ENCODE assay signal across 1 cellular context in genomic region chr20:45336530-45337366, GRCh38.
TF ChIP-seq lines count a peak whose summit lies in the region.

No MANE protein-coding gene starts in this region.

TF ChIP-seq in HepG2, 621 proteins besides CTCF, POLR2A, EP300 and RAD21 (continued from another document):
- TF ChIP-seq, protein P1, sequence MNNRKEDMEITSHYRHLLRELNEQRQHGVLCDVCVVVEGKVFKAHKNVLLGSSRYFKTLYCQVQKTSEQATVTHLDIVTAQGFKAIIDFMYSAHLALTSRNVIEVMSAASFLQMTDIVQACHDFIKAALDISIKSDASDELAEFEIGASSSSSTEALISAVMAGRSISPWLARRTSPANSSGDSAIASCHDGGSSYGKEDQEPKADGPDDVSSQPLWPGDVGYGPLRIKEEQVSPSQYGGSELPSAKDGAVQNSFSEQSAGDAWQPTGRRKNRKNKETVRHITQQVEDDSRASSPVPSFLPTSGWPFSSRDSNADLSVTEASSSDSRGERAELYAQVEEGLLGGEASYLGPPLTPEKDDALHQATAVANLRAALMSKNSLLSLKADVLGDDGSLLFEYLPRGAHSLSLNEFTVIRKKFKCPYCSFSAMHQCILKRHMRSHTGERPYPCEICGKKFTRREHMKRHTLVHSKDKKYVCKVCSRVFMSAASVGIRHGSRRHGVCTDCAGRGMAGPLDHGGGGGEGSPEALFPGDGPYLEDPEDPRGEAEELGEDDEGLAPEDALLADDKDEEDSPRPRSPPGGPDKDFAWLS (CRISPR knock-in tag; IDR thresholded peaks at IDR 0.05; ENCODE audit: borderline replicate concordance), result 0 out of 2 replicates have a peak, but pooled peaks have one; percentile 9
- TF ChIP-seq ZSCAN22 (CRISPR knock-in tag; IDR thresholded peaks at IDR 0.05), result no peak
- peak; percentile 84 for TF ChIP-seq ZNF724P (CRISPR knock-in tag; IDR thresholded peaks at IDR 0.05; ENCODE audit: borderline replicate concordance)
- TF ChIP-seq, protein P2, sequence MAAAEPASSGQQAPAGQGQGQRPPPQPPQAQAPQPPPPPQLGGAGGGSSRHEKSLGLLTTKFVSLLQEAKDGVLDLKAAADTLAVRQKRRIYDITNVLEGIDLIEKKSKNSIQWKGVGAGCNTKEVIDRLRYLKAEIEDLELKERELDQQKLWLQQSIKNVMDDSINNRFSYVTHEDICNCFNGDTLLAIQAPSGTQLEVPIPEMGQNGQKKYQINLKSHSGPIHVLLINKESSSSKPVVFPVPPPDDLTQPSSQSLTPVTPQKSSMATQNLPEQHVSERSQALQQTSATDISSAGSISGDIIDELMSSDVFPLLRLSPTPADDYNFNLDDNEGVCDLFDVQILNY (CRISPR knock-in tag; conservative IDR thresholded peaks at IDR 0.05), result 0 out of 2 replicates have a peak, but pooled peaks have one; percentile 37
- no peak for TF ChIP-seq SCMH1 (CRISPR knock-in tag; IDR thresholded peaks at IDR 0.05; ENCODE audit: borderline replicate concordance)
- TF ChIP-seq, protein P3, sequence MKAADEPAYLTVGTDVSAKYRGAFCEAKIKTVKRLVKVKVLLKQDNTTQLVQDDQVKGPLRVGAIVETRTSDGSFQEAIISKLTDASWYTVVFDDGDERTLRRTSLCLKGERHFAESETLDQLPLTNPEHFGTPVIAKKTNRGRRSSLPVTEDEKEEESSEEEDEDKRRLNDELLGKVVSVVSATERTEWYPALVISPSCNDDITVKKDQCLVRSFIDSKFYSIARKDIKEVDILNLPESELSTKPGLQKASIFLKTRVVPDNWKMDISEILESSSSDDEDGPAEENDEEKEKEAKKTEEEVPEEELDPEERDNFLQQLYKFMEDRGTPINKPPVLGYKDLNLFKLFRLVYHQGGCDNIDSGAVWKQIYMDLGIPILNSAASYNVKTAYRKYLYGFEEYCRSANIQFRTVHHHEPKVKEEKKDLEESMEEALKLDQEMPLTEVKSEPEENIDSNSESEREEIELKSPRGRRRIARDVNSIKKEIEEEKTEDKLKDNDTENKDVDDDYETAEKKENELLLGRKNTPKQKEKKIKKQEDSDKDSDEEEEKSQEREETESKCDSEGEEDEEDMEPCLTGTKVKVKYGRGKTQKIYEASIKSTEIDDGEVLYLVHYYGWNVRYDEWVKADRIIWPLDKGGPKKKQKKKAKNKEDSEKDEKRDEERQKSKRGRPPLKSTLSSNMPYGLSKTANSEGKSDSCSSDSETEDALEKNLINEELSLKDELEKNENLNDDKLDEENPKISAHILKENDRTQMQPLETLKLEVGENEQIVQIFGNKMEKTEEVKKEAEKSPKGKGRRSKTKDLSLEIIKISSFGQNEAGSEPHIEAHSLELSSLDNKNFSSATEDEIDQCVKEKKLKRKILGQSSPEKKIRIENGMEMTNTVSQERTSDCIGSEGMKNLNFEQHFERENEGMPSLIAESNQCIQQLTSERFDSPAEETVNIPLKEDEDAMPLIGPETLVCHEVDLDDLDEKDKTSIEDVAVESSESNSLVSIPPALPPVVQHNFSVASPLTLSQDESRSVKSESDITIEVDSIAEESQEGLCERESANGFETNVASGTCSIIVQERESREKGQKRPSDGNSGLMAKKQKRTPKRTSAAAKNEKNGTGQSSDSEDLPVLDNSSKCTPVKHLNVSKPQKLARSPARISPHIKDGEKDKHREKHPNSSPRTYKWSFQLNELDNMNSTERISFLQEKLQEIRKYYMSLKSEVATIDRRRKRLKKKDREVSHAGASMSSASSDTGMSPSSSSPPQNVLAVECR (CRISPR knock-in tag; IDR thresholded peaks at IDR 0.05; ENCODE audit: borderline replicate concordance), result 0 out of 2 replicates have a peak, but pooled peaks have one; percentile 51
- 0 out of 2 replicates have a peak, but pooled peaks have one; percentile 10 for TF ChIP-seq DNMT3B (CRISPR knock-in tag; conservative IDR thresholded peaks at IDR 0.05)
- no peak for TF ChIP-seq ZNF335 (CRISPR knock-in tag; IDR thresholded peaks at IDR 0.05)
- TF ChIP-seq REPIN1 (CRISPR knock-in tag; IDR thresholded peaks at IDR 0.05; ENCODE audit: borderline replicate concordance, low read depth), result peak; percentile 53; the same call in 1 of the 2 replicates
- TF ChIP-seq TEAD3 (CRISPR knock-in tag; optimal IDR thresholded peaks at IDR 0.05; ENCODE audit: borderline replicate concordance), result peak; percentile 67
- 0 out of 2 replicates have a peak, but pooled peaks have one; percentile 18 for TF ChIP-seq ZNF614 (CRISPR knock-in tag; IDR thresholded peaks at IDR 0.05; ENCODE audit: borderline replicate concordance)
- 0 out of 2 replicates have a peak, but pooled peaks have one; percentile 39 for TF ChIP-seq ZNF136 (CRISPR knock-in tag; IDR thresholded peaks at IDR 0.05; ENCODE audit: low read depth)
- TF ChIP-seq NONO (IDR thresholded peaks at IDR 0.05), result no peak
- peak; percentile 23; the same call in 1 of the 2 replicates for TF ChIP-seq NONO (CRISPR knock-in tag; conservative IDR thresholded peaks at IDR 0.05)
- TF ChIP-seq, protein P4, sequence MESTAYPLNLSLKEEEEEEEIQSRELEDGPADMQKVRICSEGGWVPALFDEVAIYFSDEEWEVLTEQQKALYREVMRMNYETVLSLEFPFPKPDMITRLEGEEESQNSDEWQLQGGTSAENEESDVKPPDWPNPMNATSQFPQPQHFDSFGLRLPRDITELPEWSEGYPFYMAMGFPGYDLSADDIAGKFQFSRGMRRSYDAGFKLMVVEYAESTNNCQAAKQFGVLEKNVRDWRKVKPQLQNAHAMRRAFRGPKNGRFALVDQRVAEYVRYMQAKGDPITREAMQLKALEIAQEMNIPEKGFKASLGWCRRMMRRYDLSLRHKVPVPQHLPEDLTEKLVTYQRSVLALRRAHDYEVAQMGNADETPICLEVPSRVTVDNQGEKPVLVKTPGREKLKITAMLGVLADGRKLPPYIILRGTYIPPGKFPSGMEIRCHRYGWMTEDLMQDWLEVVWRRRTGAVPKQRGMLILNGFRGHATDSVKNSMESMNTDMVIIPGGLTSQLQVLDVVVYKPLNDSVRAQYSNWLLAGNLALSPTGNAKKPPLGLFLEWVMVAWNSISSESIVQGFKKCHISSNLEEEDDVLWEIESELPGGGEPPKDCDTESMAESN (CRISPR knock-in tag; conservative IDR thresholded peaks at IDR 0.05), result 0 out of 2 replicates have a peak, but pooled peaks have one; percentile 47
- TF ChIP-seq JDP2 (CRISPR knock-in tag; IDR thresholded peaks at IDR 0.05; ENCODE audit: borderline replicate concordance), result no peak
- no peak for TF ChIP-seq JUND (CRISPR knock-in tag; IDR thresholded peaks at IDR 0.05)
- peak; percentile 11 for TF ChIP-seq U2AF1 (optimal IDR thresholded peaks at IDR 0.05; ENCODE audit: low read depth, low read length)
- TF ChIP-seq ZNF253 (CRISPR knock-in tag; IDR thresholded peaks at IDR 0.05; ENCODE audit: borderline replicate concordance), result no peak
- TF ChIP-seq ZBTB39 (CRISPR knock-in tag; IDR thresholded peaks at IDR 0.05), result 0 out of 2 replicates have a peak, but pooled peaks have one; percentile 1
- TF ChIP-seq, protein P5, sequence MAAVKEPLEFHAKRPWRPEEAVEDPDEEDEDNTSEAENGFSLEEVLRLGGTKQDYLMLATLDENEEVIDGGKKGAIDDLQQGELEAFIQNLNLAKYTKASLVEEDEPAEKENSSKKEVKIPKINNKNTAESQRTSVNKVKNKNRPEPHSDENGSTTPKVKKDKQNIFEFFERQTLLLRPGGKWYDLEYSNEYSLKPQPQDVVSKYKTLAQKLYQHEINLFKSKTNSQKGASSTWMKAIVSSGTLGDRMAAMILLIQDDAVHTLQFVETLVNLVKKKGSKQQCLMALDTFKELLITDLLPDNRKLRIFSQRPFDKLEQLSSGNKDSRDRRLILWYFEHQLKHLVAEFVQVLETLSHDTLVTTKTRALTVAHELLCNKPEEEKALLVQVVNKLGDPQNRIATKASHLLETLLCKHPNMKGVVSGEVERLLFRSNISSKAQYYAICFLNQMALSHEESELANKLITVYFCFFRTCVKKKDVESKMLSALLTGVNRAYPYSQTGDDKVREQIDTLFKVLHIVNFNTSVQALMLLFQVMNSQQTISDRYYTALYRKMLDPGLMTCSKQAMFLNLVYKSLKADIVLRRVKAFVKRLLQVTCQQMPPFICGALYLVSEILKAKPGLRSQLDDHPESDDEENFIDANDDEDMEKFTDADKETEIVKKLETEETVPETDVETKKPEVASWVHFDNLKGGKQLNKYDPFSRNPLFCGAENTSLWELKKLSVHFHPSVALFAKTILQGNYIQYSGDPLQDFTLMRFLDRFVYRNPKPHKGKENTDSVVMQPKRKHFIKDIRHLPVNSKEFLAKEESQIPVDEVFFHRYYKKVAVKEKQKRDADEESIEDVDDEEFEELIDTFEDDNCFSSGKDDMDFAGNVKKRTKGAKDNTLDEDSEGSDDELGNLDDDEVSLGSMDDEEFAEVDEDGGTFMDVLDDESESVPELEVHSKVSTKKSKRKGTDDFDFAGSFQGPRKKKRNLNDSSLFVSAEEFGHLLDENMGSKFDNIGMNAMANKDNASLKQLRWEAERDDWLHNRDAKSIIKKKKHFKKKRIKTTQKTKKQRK (IDR thresholded peaks at IDR 0.05; ENCODE audit: low read length), result no peak
- no peak for TF ChIP-seq ZNF775 (CRISPR knock-in tag; IDR thresholded peaks at IDR 0.05; ENCODE audit: borderline replicate concordance)
- TF ChIP-seq ZBTB7B (CRISPR knock-in tag; IDR thresholded peaks at IDR 0.05), result 0 out of 2 replicates have a peak, but pooled peaks have one; percentile 34
- TF ChIP-seq KDM6A (CRISPR knock-in tag; IDR thresholded peaks at IDR 0.05; ENCODE audit: low read depth), result 0 out of 2 replicates have a peak, but pooled peaks have one; percentile 31
- TF ChIP-seq ZNF567 (CRISPR knock-in tag; IDR thresholded peaks at IDR 0.05; ENCODE audit: borderline replicate concordance), result peak; percentile 55; the same call in 1 of the 2 replicates
- 0 out of 2 replicates have a peak, but pooled peaks have one; percentile 24 for TF ChIP-seq ZMAT3 (CRISPR knock-in tag; conservative IDR thresholded peaks at IDR 0.05)
- no peak for TF ChIP-seq NFYC (CRISPR knock-in tag; IDR thresholded peaks at IDR 0.05)
- TF ChIP-seq XRCC5 (optimal IDR thresholded peaks at IDR 0.05; ENCODE audit: low read length), result peak; percentile 14
- TF ChIP-seq KDM4B (CRISPR knock-in tag; IDR thresholded peaks at IDR 0.05), result 0 out of 2 replicates have a peak, but pooled peaks have one; percentile 4
